In the genomic region with DNA sequence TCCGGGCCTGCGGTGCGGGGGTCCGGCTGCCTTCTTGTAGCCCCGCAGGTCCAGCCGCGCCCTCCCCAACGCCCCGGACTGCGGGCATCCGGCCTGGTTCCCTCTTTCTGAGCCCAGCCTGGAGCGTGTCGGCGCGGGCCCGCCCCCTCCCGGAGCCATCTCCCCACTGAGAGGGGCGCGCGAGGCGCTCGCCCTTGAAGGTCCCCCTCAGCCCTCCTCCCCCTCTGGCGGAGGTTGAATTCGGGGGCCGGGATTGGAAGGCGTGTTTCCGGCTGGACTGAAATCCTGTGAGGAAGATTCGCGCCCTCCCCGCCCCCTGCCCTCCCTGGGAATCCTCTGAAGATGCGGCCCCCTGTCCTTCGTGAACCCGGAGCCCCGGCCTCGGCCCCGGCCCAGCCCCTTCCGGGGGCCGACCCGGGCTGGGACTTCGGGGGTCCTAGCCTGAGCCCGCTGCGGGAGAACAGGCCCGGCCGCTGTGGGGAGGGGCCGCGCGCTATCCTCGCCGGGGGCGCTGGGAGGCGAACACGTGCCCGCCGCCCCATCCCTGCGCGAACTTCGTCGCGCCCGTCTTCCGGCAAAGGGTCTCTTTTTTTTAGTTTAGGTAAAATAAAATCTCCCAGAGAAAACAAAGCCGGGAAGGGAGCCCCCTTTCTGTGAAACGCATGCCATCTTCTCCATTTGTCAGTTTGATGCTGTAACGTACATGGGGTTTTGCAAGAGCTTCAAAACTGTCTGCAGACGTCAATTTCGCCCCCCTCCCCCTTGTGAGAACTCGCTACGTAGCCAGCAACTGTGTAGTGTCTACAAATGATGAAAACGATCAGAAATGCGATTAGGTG, we compare ENCODE assay signal across 8 cellular contexts. TPM values are rescaled to one million over a fixed set of nuclear protein-coding genes. Genes with fewer than 3 reads are reported as not detected.
DNase-seq lines count a peak whose midpoint lies in the region; ATAC-seq and TF ChIP-seq lines count a peak whose summit lies in the region.

No MANE protein-coding gene starts in this region.

- H3K27ac ChIP-seq in DOHH2 (ENCODE audit: low read depth, low read length) (peak overlapping the region; percentile 77), SK-N-SH (ENCODE audit: low read depth in 2 of 2, low read length in 1 of 2) (peak overlapping the region; percentile 88 to 97), tibial nerve (peak overlapping the region; percentile 99 to 100 (median 99))

- POLR2A ChIA-PET in SK-N-SH (lab: Yijun Ruan, JAX), result interaction anchor here (1.0 to 1.4 kb wide), 6 partner anchors 12 to 84 kb away, joined by 3 to 12 read pairs (median 4); partner anchors contain the start of genes BBIP1 and SHOC2

- H3K4me1 ChIP-seq in DOHH2 (ENCODE audit: control insufficient read depth, low read length) (peaks cover 64% of the 10 kb centered on the region), SK-N-SH (ENCODE audit: control insufficient read depth in 1 of 2, insufficient read depth in 2 of 2, low read depth in 1 of 2, low read length in 1 of 2) (peaks cover 0 to 27% of the 10 kb centered on the region in 2 experiments; a peak in 2 of 4 replicates), tibial nerve (peaks cover 0 to 61% (median 30%) of the 10 kb centered on the region in 4 donors)

- intact Hi-C loops in head of caudate nucleus (cut with DNase I), result no loop called here

- H4K20me1 ChIP-seq in DOHH2 (ENCODE audit: control insufficient read depth, insufficient read depth, low read depth, low read length) (no peaks in the 10 kb centered on the region), SK-N-SH (ENCODE audit: insufficient read depth) (peaks cover 13% of the 10 kb centered on the region; the same call in 1 of the 2 replicates)

- H3K4me2 ChIP-seq in DOHH2 (ENCODE audit: low read length) (peak overlapping the region; percentile 85), SK-N-SH (peak overlapping the region; percentile 86)

- peak in 1 of 2 donors; percentile 48 for TF ChIP-seq POLR2A in tibial nerve (IDR thresholded peaks at IDR 0.05)

- peak overlapping the region; percentile 98 for H3K27ac Mint-ChIP-seq in activated naive CD4-positive, alpha-beta T cell treated with anti-CD3 and anti-CD28 coated beads, Interleukin-2, amount 50 U/mL, for 24 hours
- H3K27ac Mint-ChIP-seq in osteocyte (ENCODE audit: unreplicated experiment), result peak overlapping the region; percentile 81

- H3K9me3 ChIP-seq in DOHH2 (ENCODE audit: control insufficient read depth, insufficient read depth, low read length) (no peaks in the 10 kb centered on the region), SK-N-SH (no peaks in the 10 kb centered on the region), tibial nerve (no peaks in the 10 kb centered on the region)

- 1% methylated on average over 26 of the region's 70 CpGs for WGBS in SK-N-SH (ENCODE audit: low lambda C conversion rate)
- WGBS in tibial nerve, 2 donors, result 0 to 1% methylated on average over 39 to 56 of the region's 70 CpGs

- CTCF ChIA-PET in SK-N-SH (lab: Yijun Ruan, JAX), result interaction anchor here (0.5 to 1.4 kb wide), 13 partner anchors 14 to 262 kb away, joined by 3 to 5 read pairs (median 3); no protein-coding TSS in a partner anchor

- DNase-seq in LHCN-M2 (ENCODE audit: low read depth), result peak; percentile 84
- DNase-seq in SK-N-SH, result peak; percentile 86
- peak; percentile 35 to 82 (median 67) for DNase-seq in head of caudate nucleus
- peak; percentile 90 for DNase-seq in osteocyte (ENCODE audit: extremely low spot score, unreplicated experiment)
- DNase-seq in tibial nerve (ENCODE audit: low spot score in 2 of 2), result peak; percentile 50 to 78

- H3K36me3 ChIP-seq in DOHH2 (ENCODE audit: control insufficient read depth, low read length) (peaks cover 34% of the 10 kb centered on the region), SK-N-SH (replicated peaks in 1 of 2; ENCODE audit: control insufficient read depth in 1 of 2, insufficient read depth in 2 of 2, low read length in 1 of 2) (peaks cover 13 to 14% of the 10 kb centered on the region in 2 experiments), tibial nerve (no peaks in the 10 kb centered on the region)

- no peaks in the 10 kb centered on the region for H3K9me2 ChIP-seq in DOHH2 (replicated peaks; ENCODE audit: control insufficient read depth, low read length)
- H3K9me2 ChIP-seq in SK-N-SH, result no peaks in the 10 kb centered on the region

- peaks cover 71% of the 10 kb centered on the region for H3K4me1 Mint-ChIP-seq in activated naive CD4-positive, alpha-beta T cell treated with anti-CD3 and anti-CD28 coated beads, Interleukin-2, amount 50 U/mL, for 24 hours
- peaks cover 37% of the 10 kb centered on the region for H3K4me1 Mint-ChIP-seq in osteocyte (ENCODE audit: unreplicated experiment)

- H2AFZ ChIP-seq in SK-N-SH (ENCODE audit: low read depth), result peak overlapping the region; percentile 61

- H3K79me2 ChIP-seq in DOHH2 (ENCODE audit: control insufficient read depth, low read length), result peaks cover 53% of the 10 kb centered on the region
- H3K79me2 ChIP-seq in SK-N-SH (ENCODE audit: insufficient read depth), result peaks cover 36% of the 10 kb centered on the region

- H3K9me3 Mint-ChIP-seq in activated naive CD4-positive, alpha-beta T cell treated with anti-CD3 and anti-CD28 coated beads, Interleukin-2, amount 50 U/mL, for 24 hours, result no peaks in the 10 kb centered on the region
- H3K9me3 Mint-ChIP-seq in osteocyte (ENCODE audit: unreplicated experiment), result no peaks in the 10 kb centered on the region

- peak overlapping the region; percentile 88 for H3K9ac ChIP-seq in SK-N-SH

- TF ChIP-seq EP300 in SK-N-SH (IDR thresholded peaks at IDR 0.05; ENCODE audit: borderline replicate concordance in 1 of 2, low read depth in 1 of 2, low read length in 1 of 2) (0 out of 4 replicates have a peak, but pooled peaks of 1 of the 2 experiments have one; percentile 3), tibial nerve (IDR thresholded peaks at IDR 0.05) (peak; percentile 57 to 63)

- peak; percentile 38 for ATAC-seq in GM21786 (IDR thresholded peaks at IDR 0.05; ENCODE audit: unreplicated experiment)

- no peaks in the 10 kb centered on the region for H3K27me3 Mint-ChIP-seq in activated naive CD4-positive, alpha-beta T cell treated with anti-CD3 and anti-CD28 coated beads, Interleukin-2, amount 50 U/mL, for 24 hours
- H3K27me3 Mint-ChIP-seq in osteocyte (ENCODE audit: unreplicated experiment), result no peaks in the 10 kb centered on the region

- TF ChIP-seq CTCF in DOHH2 (IDR thresholded peaks at IDR 0.05; ENCODE audit: low read depth, low read length, poor library complexity, severe bottlenecking) (peak; percentile 30), SK-N-SH (IDR thresholded peaks at IDR 0.05) (peak; percentile 36; the same call in 1 of the 2 replicates), osteocyte (IDR thresholded peaks at IDR 0.05) (peak; percentile 45), tibial nerve (IDR thresholded peaks at IDR 0.05) (peak in 4 of 5 experiments; percentile 20 to 43 (median 22))

- no peaks in the 10 kb centered on the region for H3K36me3 Mint-ChIP-seq in activated naive CD4-positive, alpha-beta T cell treated with anti-CD3 and anti-CD28 coated beads, Interleukin-2, amount 50 U/mL, for 24 hours
- H3K36me3 Mint-ChIP-seq in osteocyte (ENCODE audit: unreplicated experiment), result no peaks in the 10 kb centered on the region

- H3K27me3 ChIP-seq in DOHH2 (ENCODE audit: control insufficient read depth, low read length) (no peaks in the 10 kb centered on the region), SK-N-SH (ENCODE audit: insufficient read depth) (no peaks in the 10 kb centered on the region), tibial nerve (no peaks in the 10 kb centered on the region)

- peak overlapping the region; percentile 87 for H3K4me3 Mint-ChIP-seq in activated naive CD4-positive, alpha-beta T cell treated with anti-CD3 and anti-CD28 coated beads, Interleukin-2, amount 50 U/mL, for 24 hours
- H3K4me3 Mint-ChIP-seq in osteocyte (ENCODE audit: unreplicated experiment), result peak overlapping the region; percentile 87

- H3F3A ChIP-seq in DOHH2 (ENCODE audit: control insufficient read depth, insufficient read depth) (peaks cover 10% of the 10 kb centered on the region), SK-N-SH (replicated peaks; ENCODE audit: insufficient read depth) (peaks cover 3% of the 10 kb centered on the region)

- peak; percentile 37; the same call in 1 of the 2 replicates for TF ChIP-seq RAD21 in SK-N-SH (IDR thresholded peaks at IDR 0.05; ENCODE audit: low read length)

- H3K4me3 ChIP-seq in DOHH2 (ENCODE audit: low read length), result peak overlapping the region; percentile 89
- peak overlapping the region; percentile 74 to 91 for H3K4me3 ChIP-seq in SK-N-SH (ENCODE audit: low read depth in 2 of 2, low read length in 1 of 2)
- H3K4me3 ChIP-seq in tibial nerve, result peak overlapping the region; percentile 94 to 98 (median 96)

TF ChIP-seq in SK-N-SH, 30 proteins besides CTCF, POLR2A, EP300 and RAD21 (continues in another document):
- TF ChIP-seq IRF3 (IDR thresholded peaks at IDR 0.05; ENCODE audit: low read depth, low read length), result no peak

RNA-seq across cellular contexts. Expression of gene PDCD4, which starts 0.6 kb away (rescaled TPM):
- 17.7 and 40.0 TPM in 2 replicates for total RNA-seq in LHCN-M2 (2014; rRNA removed)
- 58.7 TPM for polyA plus RNA-seq in LHCN-M2 (2012)
- polyA plus RNA-seq in SK-N-SH (2012; rRNA removed), result 23.3 and 31.1 TPM in 2 replicates
- 33.5 and 54.6 TPM in 2 replicates for polyA plus RNA-seq in SK-N-SH (2012; cell fraction: cytosol; rRNA removed)
- polyA plus RNA-seq in SK-N-SH (2012; cell fraction: nucleus; rRNA removed), result 6.9 and 18.3 TPM in 2 replicates
- total RNA-seq in osteocyte, result 106 TPM in 2 replicates
- total RNA-seq in tibial nerve, result 100 to 1,000 TPM in 1 of 4 donors, 10 to 100 TPM in 3; 68.6 to 109 (median 82.7) TPM

RNA-seq across cellular contexts. Expression of gene BBIP1, which starts 46.6 kb away (rescaled TPM):
- total RNA-seq in LHCN-M2 (2014; rRNA removed) (23.1 and 27.8 TPM in 2 replicates), osteocyte (35.2 and 39.5 TPM in 2 replicates), tibial nerve (10 to 100 TPM; 25.2 to 37.0 (median 33.9) TPM)
- polyA plus RNA-seq in LHCN-M2 (2012), result 22.5 TPM
- polyA plus RNA-seq in SK-N-SH (2012; rRNA removed), result 16.2 and 21.9 TPM in 2 replicates
- polyA plus RNA-seq in SK-N-SH (2012; cell fraction: cytosol; rRNA removed), result 27.8 and 39.7 TPM in 2 replicates
- polyA plus RNA-seq in SK-N-SH (2012; cell fraction: nucleus; rRNA removed), result 10.9 and 26.4 TPM in 2 replicates

RNA-seq across cellular contexts. Expression of gene SHOC2, which starts 47.0 kb away (rescaled TPM):
- total RNA-seq in LHCN-M2 (2014; rRNA removed), result 28.9 and 36.2 TPM in 2 replicates
- 16.0 TPM for polyA plus RNA-seq in LHCN-M2 (2012)
- polyA plus RNA-seq in SK-N-SH (2012; rRNA removed), result 6.9 and 10.6 TPM in 2 replicates
- 13.4 and 15.9 TPM in 2 replicates for polyA plus RNA-seq in SK-N-SH (2012; cell fraction: cytosol; rRNA removed)
- 3.3 and 7.3 TPM in 2 replicates for polyA plus RNA-seq in SK-N-SH (2012; cell fraction: nucleus; rRNA removed)
- total RNA-seq in osteocyte, result 55.3 and 60.8 TPM in 2 replicates
- total RNA-seq in tibial nerve, result 10 to 100 TPM; 49.2 to 50.9 (median 50.5) TPM

Comparison
In these comparisons a context has a peak if more than half of its experiments do, and no peak if none do; other contexts are left out.
1. Peak in every context shown above with its lines: DNase-seq, ATAC-seq, H3K4me3 ChIP-seq and H3K27ac ChIP-seq.